ENCODE assay signal across 19 cellular contexts in the genomic region with DNA sequence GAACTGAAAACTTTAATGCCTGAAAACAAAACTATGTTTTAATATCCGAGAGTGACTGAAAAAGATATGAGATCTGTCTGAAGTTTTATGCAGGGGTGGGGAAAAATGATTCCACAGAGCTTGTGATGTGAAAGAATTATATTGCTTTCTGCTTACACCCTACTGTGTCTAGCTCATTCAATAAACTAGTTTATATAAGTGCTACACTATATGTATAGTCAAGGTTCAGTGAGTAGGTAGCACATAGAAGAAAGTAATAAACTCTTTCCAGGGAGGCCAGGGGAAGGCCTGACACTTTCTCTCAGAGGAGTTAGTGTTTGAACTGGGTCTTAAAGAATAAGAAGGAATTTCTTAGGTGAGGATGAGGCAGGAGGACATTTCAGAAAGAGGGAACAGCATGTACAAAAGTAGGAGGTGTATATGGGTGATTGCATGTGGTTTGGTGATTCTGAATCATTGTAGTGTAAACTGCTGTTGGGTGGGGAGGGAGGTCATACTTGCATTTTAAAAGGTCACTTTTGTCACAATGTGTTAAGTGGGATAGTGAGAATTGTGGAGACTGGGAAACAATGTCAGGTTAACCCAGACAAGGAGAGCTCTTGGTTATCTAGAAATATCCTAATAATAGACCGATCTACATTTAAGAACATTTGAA. TPM values are rescaled to one million over a fixed set of nuclear protein-coding genes. Genes with fewer than 3 reads are reported as not detected.
A peak's percentile ranks its signal among the peaks of the same experiment; 100 is the strongest.
DNase-seq lines count a peak whose midpoint lies in the region; ATAC-seq, FAIRE-seq and TF ChIP-seq lines count a peak whose summit lies in the region.
"Had no signal": no experiment of that assay in that cellular context is flagged by ENCODE, and none has a peak within 500 bp of the region (broad histone marks: within the 10 kb centered on the region; RNA-seq: fewer than 3 reads in every experiment).

No MANE protein-coding gene starts in this region.

- TF ChIP-seq CTCF in LNCaP clone FGC (IDR thresholded peaks at IDR 0.05; ENCODE audit: control insufficient read depth, extremely low read depth, insufficient read depth), result no peak
- no peak for TF ChIP-seq CTCF in K562 (IDR thresholded peaks at IDR 0.05 in 2 of 3, conservative IDR thresholded peaks at IDR 0.05 in 1 of 3; ENCODE audit: insufficient read depth in 2 of 3, low read depth in 1 of 3, low read length in 3 of 3)
- TF ChIP-seq CTCF in GM20000 (IDR thresholded peaks at IDR 0.05; ENCODE audit: extremely low read depth, missing control alignments), result no peak
- TF ChIP-seq CTCF in right lobe of liver (IDR thresholded peaks at IDR 0.05), result no peak

- ATAC-seq in K562 (no peak), right lobe of liver (no peak)

- peak; percentile 15 for FAIRE-seq in K562 (lab: Jason Lieb, UNC)
- FAIRE-seq: GM19239 had no signal

- TF ChIP-seq RAD21 in K562 (CRISPR knock-in tag; conservative IDR thresholded peaks at IDR 0.05 in 1 of 2, IDR thresholded peaks at IDR 0.05 in 1 of 2), result no peak

- no peak overlapping the region for H3K4me3 Mint-ChIP-seq in activated CD4-positive, alpha-beta T cell treated with anti-CD3 and anti-CD28 coated beads, Interleukin-2, amount 10 ng/mL, durations not matched to agents 24 days and 14 days
- no peak overlapping the region for H3K4me3 Mint-ChIP-seq in stimulated activated naive CD8-positive, alpha-beta T cell treated with anti-CD3 and anti-CD28 coated beads, Interleukin-15, Interleukin-2, amounts not matched to agents 100 ng/mL and 50 ng/mL, for 24 hours

- H3K9ac ChIP-seq in K562 (ENCODE audit: insufficient read depth in 1 of 2, low read depth in 2 of 2, low read length in 2 of 2), result no peak overlapping the region

- H3K36me3 ChIP-seq in K562 (ENCODE audit: control insufficient read depth, insufficient read depth, low read length) (no peaks in the 10 kb centered on the region), right lobe of liver (no peaks in the 10 kb centered on the region)

- intact Hi-C loops in activated CD4-positive, alpha-beta T cell treated with anti-CD3 and anti-CD28 coated beads, Interleukin-2, amount 10 ng/mL, durations not matched to agents 24 days and 14 days (cut with micrococcal nuclease), result no loop called here
- intact Hi-C loops in K562 (cut with micrococcal nuclease) (no loop called here), right lobe of liver (cut with DNase I) (no loop called here)

- peaks cover 2% of the 10 kb centered on the region for H3K36me3 Mint-ChIP-seq in activated CD4-positive, alpha-beta T cell treated with anti-CD3 and anti-CD28 coated beads, Interleukin-2, amount 10 ng/mL, durations not matched to agents 24 days and 14 days (ENCODE audit: low read depth)
- peaks cover 4% of the 10 kb centered on the region for H3K36me3 Mint-ChIP-seq in stimulated activated naive CD8-positive, alpha-beta T cell treated with anti-CD3 and anti-CD28 coated beads, Interleukin-15, Interleukin-2, amounts not matched to agents 100 ng/mL and 50 ng/mL, for 24 hours (ENCODE audit: low read depth)

- no peaks in the 10 kb centered on the region for H3K27me3 ChIP-seq in K562 (ENCODE audit: control insufficient read depth in 2 of 2, insufficient read depth in 2 of 2, low read length in 2 of 2)
- peaks cover 0 to 5% of the 10 kb centered on the region in 2 donors for H3K27me3 ChIP-seq in right lobe of liver

- H3K4me1 ChIP-seq in K562 (replicated peaks in 1 of 2; ENCODE audit: control insufficient read depth in 2 of 2, insufficient read depth in 2 of 2, low read length in 2 of 2), result no peaks in the 10 kb centered on the region; a peak in 2 of 5 replicates
- H3K4me1 ChIP-seq in right lobe of liver, result no peaks in the 10 kb centered on the region

- no peaks in the 10 kb centered on the region for H3K27me3 Mint-ChIP-seq in activated CD4-positive, alpha-beta T cell treated with anti-CD3 and anti-CD28 coated beads, Interleukin-2, amount 10 ng/mL, durations not matched to agents 24 days and 14 days
- H3K27me3 Mint-ChIP-seq in stimulated activated naive CD8-positive, alpha-beta T cell treated with anti-CD3 and anti-CD28 coated beads, Interleukin-15, Interleukin-2, amounts not matched to agents 100 ng/mL and 50 ng/mL, for 24 hours, result no peaks in the 10 kb centered on the region

- WGBS in K562 (ENCODE audit: insufficient coverage, low coverage, missing lambda C conversion rate), result 8% methylated on average over 2 of the region's 2 CpGs
- WGBS in right lobe of liver (ENCODE audit: insufficient coverage, low coverage, low lambda C conversion rate, missing lambda C conversion rate), result 42% methylated on average over 1 of the region's 2 CpGs

- H4K20me1 ChIP-seq in K562 (replicated peaks; ENCODE audit: control insufficient read depth, insufficient read depth, low read length), result no peaks in the 10 kb centered on the region

- H3K9me3 Mint-ChIP-seq in activated CD4-positive, alpha-beta T cell treated with anti-CD3 and anti-CD28 coated beads, Interleukin-2, amount 10 ng/mL, durations not matched to agents 24 days and 14 days, result no peaks in the 10 kb centered on the region
- H3K9me3 Mint-ChIP-seq in stimulated activated naive CD8-positive, alpha-beta T cell treated with anti-CD3 and anti-CD28 coated beads, Interleukin-15, Interleukin-2, amounts not matched to agents 100 ng/mL and 50 ng/mL, for 24 hours, result peaks cover 4% of the 10 kb centered on the region

- H3K9me1 ChIP-seq in K562 (ENCODE audit: control insufficient read depth, insufficient read depth, low read length), result no peaks in the 10 kb centered on the region

- no peak overlapping the region for H3K4me2 ChIP-seq in K562 (ENCODE audit: insufficient read depth, low read length)

- POLR2A ChIA-PET in K562 (lab: Yijun Ruan, JAX), result no interaction called here

- peaks cover 11% of the 10 kb centered on the region for H3K4me1 Mint-ChIP-seq in activated CD4-positive, alpha-beta T cell treated with anti-CD3 and anti-CD28 coated beads, Interleukin-2, amount 10 ng/mL, durations not matched to agents 24 days and 14 days
- peaks cover 21% of the 10 kb centered on the region for H3K4me1 Mint-ChIP-seq in stimulated activated naive CD8-positive, alpha-beta T cell treated with anti-CD3 and anti-CD28 coated beads, Interleukin-15, Interleukin-2, amounts not matched to agents 100 ng/mL and 50 ng/mL, for 24 hours (ENCODE audit: low read depth)

- H3K79me2 ChIP-seq in K562 (ENCODE audit: control insufficient read depth, insufficient read depth, low read length), result no peaks in the 10 kb centered on the region

- BruUV-seq in K562 (replicated peaks; lab: Mats Ljungman, UMichigan), result no TSS peak

- TF ChIP-seq POLR2A in K562 (conservative IDR thresholded peaks at IDR 0.05), result no peak
- TF ChIP-seq POLR2A in right lobe of liver (IDR thresholded peaks at IDR 0.05), result no peak

- in situ Hi-C loops in K562 (cut with MboI), result no loop called here

- H3K9me3 ChIP-seq in K562 (replicated peaks; ENCODE audit: control insufficient read depth, insufficient read depth, low read depth, low read length) (no peaks in the 10 kb centered on the region), right lobe of liver (no peaks in the 10 kb centered on the region)

- H3K4me3 ChIP-seq in LNCaP clone FGC (ENCODE audit: low read depth, low read length) (no peak overlapping the region), K562 (no peak overlapping the region), right lobe of liver (no peak overlapping the region)

- H3K27ac Mint-ChIP-seq in activated CD4-positive, alpha-beta T cell treated with anti-CD3 and anti-CD28 coated beads, Interleukin-2, amount 10 ng/mL, durations not matched to agents 24 days and 14 days, result peak overlapping the region; percentile 79
- H3K27ac Mint-ChIP-seq in stimulated activated naive CD8-positive, alpha-beta T cell treated with anti-CD3 and anti-CD28 coated beads, Interleukin-15, Interleukin-2, amounts not matched to agents 100 ng/mL and 50 ng/mL, for 24 hours, result peak overlapping the region; percentile 75

- H3K27ac ChIP-seq in K562 (ENCODE audit: extremely low read depth, low read depth, low read length) (no peak overlapping the region), right lobe of liver (no peak overlapping the region)
- H3K27ac ChIP-seq: C4-2B, RWPE1 had no signal

- no peak for DNase-seq in activated CD4-positive, alpha-beta T cell treated with anti-CD3 and anti-CD28 coated beads, Interleukin-2, amount 10 ng/mL, durations not matched to agents 24 days and 14 days
- DNase-seq in activated CD4-positive, alpha-beta T cell treated with anti-CD3 and anti-CD28 coated beads for 4 hours, result no peak
- DNase-seq in LNCaP clone FGC (ENCODE audit: low read depth) (peak; percentile 43), K562 (ENCODE audit: extremely low read depth in 1 of 4, low spot score in 3 of 4) (no peak), GM20000 (ENCODE audit: low spot score) (no peak), right lobe of liver (no peak), SKM-1 (lab: John Stamatoyannopoulos, UW; ENCODE audit: unreplicated experiment) (no peak)
- DNase-seq: HCEC 1CT; MV-4-11; NCI-H1417; NCI-H187 treated with DMSO at 0.1 percent for 48 hours; NCI-H345; NCI-H69; NK-92 treated with Interleukin-12 subunit alpha and Interleukin-12 subunit beta, amount 100 ng/mL, for 24 hours; OCI-M1 had no signal

- no peak overlapping the region for H2AFZ ChIP-seq in K562 (ENCODE audit: low read depth, low read length)

- CTCF ChIA-PET in K562 (lab: Yijun Ruan, JAX; ENCODE audit: low intra/inter-chr PET ratio), result no interaction called here

- TF ChIP-seq EP300 in K562 (IDR thresholded peaks at IDR 0.05; ENCODE audit: low read length), result no peak

RNA-seq across cellular contexts. Expression of a gene that starts 25.1 kb away (rescaled TPM):
- total RNA-seq in activated CD4-positive, alpha-beta T cell treated with anti-CD3 and anti-CD28 coated beads, Interleukin-2, amount 10 ng/mL, durations not matched to agents 24 days and 14 days, result not detected in 2 replicates
- not detected in 2 replicates for total RNA-seq in K562 (2011; cell fraction: chromatin; rRNA removed; ENCODE audit: low replicate concordance)
- total RNA-seq in K562 (2011; cell fraction: nucleolus; rRNA removed), result not detected in 2 replicates
- total RNA-seq in K562 (2011; cell fraction: nucleoplasm; rRNA removed), result not detected in 2 replicates
- not detected in 2 replicates for total RNA-seq in K562 (2014; rRNA removed)
- not detected in 2 replicates for total RNA-seq in K562 (2014; rRNA removed; fragmentation: Illumina TruSeq; extraction: Trizol)
- not detected in 2 replicates for total RNA-seq in K562 (2015; rRNA removed; fragmentation: Illumina TruSeq; extraction: Trizol)
- not detected in 2 replicates for total RNA-seq in K562 (2021)
- not detected in 2 replicates for polyA plus RNA-seq in K562 (2011; rRNA removed)
- not detected in 2 replicates for polyA plus RNA-seq in K562 (2011; cell fraction: cytosol; rRNA removed)
- polyA plus RNA-seq in K562 (2011; cell fraction: nucleus; rRNA removed), result not detected in 2 replicates
- polyA plus RNA-seq in K562 (2012), result not detected in 2 replicates
- not detected in 2 replicates for polyA plus RNA-seq in K562 (2014; fragmentation: Illumina TruSeq; extraction: Trizol)
- polyA plus RNA-seq in K562 (2014; fragmentation: Nextera tagmentation; extraction: Ambion mirVana), result under 1 TPM in 1 of 2 experiments, not detected in 1; 0.06 TPM
- polyA plus RNA-seq in K562 (2014; rRNA removed), result not detected in 2 replicates
- not detected in 2 replicates for polyA minus RNA-seq in K562 (2011; rRNA and poly(A)+ RNA removed)
- polyA minus RNA-seq in K562 (2011; cell fraction: cytosol; rRNA and poly(A)+ RNA removed), result not detected in 2 replicates
- polyA minus RNA-seq in K562 (2011; cell fraction: nucleus; rRNA and poly(A)+ RNA removed), result not detected in 2 replicates
- not detected for total RNA-seq in right lobe of liver

RNA-seq across cellular contexts. Expression of a gene that starts 39.0 kb away (rescaled TPM):
- 51.7 and 53.9 TPM in 2 replicates for total RNA-seq in activated CD4-positive, alpha-beta T cell treated with anti-CD3 and anti-CD28 coated beads, Interleukin-2, amount 10 ng/mL, durations not matched to agents 24 days and 14 days
- total RNA-seq in K562 (2011; cell fraction: chromatin; rRNA removed; ENCODE audit: low replicate concordance), result 0.25 TPM in 1 of 2 replicates, not detected in the other
- not detected in 2 replicates for total RNA-seq in K562 (2011; cell fraction: nucleolus; rRNA removed)
- total RNA-seq in K562 (2011; cell fraction: nucleoplasm; rRNA removed), result not detected in 2 replicates
- total RNA-seq in K562 (2014; rRNA removed), result 0.09 and 0.16 TPM in 2 replicates
- 0.22 and 0.25 TPM in 2 replicates for total RNA-seq in K562 (2014; rRNA removed; fragmentation: Illumina TruSeq; extraction: Trizol)
- total RNA-seq in K562 (2015; rRNA removed; fragmentation: Illumina TruSeq; extraction: Trizol), result 0.07 and 0.11 TPM in 2 replicates
- 0.16 and 0.27 TPM in 2 replicates for total RNA-seq in K562 (2021)
- polyA plus RNA-seq in K562 (2011; rRNA removed), result 0.07 and 0.52 TPM in 2 replicates
- not detected in 2 replicates for polyA plus RNA-seq in K562 (2011; cell fraction: cytosol; rRNA removed)
- polyA plus RNA-seq in K562 (2011; cell fraction: nucleus; rRNA removed), result not detected in 2 replicates
- polyA plus RNA-seq in K562 (2012), result 0.05 and 0.08 TPM in 2 replicates
- polyA plus RNA-seq in K562 (2014; fragmentation: Illumina TruSeq; extraction: Trizol), result 0.07 and 0.19 TPM in 2 replicates
- polyA plus RNA-seq in K562 (2014; fragmentation: Nextera tagmentation; extraction: Ambion mirVana), result under 1 TPM; 0.11 to 0.35 TPM
- polyA plus RNA-seq in K562 (2014; rRNA removed), result 0.09 and 0.12 TPM in 2 replicates
- 0.12 TPM in 1 of 2 replicates, not detected in the other for polyA minus RNA-seq in K562 (2011; rRNA and poly(A)+ RNA removed)
- polyA minus RNA-seq in K562 (2011; cell fraction: cytosol; rRNA and poly(A)+ RNA removed), result not detected in 2 replicates
- polyA minus RNA-seq in K562 (2011; cell fraction: nucleus; rRNA and poly(A)+ RNA removed), result not detected in 2 replicates
- total RNA-seq in right lobe of liver, result under 1 TPM in 4 of 6 experiments, not detected in 2; 0.37 to 0.62 (median 0.51) TPM

Comparison
In these comparisons a context has a peak if more than half of its experiments do, and no peak if none do; other contexts are left out.
1. RNA of a gene that starts 39.0 kb away (total RNA-seq): 51.7 to 53.9 TPM in activated CD4-positive, alpha-beta T cell treated with anti-CD3 and anti-CD28 coated beads, Interleukin-2, amount 10 ng/mL, durations not matched to agents 24 days and 14 days; 0.37 to 0.62 TPM in right lobe of liver and 0.07 to 0.27 TPM in K562; every median in the first group is over 10 times any median in the second.